Comparison of ENCODE assay signal across 16 cellular contexts in the genomic region with DNA sequence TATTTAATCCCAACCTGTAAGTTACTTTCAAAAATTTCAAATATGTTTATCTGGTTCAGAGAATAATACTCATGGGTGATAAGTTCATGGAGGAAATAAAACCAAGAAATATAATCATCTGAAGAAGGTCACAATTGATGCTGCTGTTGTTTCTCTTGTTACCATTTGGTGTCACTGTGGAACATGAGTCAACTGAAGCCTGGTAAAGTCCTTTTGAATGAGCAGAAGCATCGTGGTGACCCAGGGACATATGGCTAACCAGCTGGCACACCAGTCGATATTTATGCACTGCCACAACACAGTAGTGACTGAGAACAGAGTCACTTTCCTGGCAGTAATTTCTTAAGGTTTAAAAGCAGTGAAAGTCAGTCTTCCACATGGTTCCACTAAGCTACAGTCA.
A peak's percentile ranks its signal among the peaks of the same experiment; 100 is the strongest.
DNase-seq lines count a peak whose midpoint lies in the region; ATAC-seq, FAIRE-seq and TF ChIP-seq lines count a peak whose summit lies in the region.
"Had no signal": no experiment of that assay in that cellular context is flagged by ENCODE, and none has a peak within 500 bp of the region (broad histone marks: within the 10 kb centered on the region; RNA-seq: fewer than 3 reads in every experiment).

No MANE protein-coding gene starts in this region.

- FAIRE-seq in small intestine (lab: Jason Lieb, UNC), result no peak
- FAIRE-seq: GM12891 had no signal

- H3K27ac ChIP-seq in Panc1 (ENCODE audit: low read length), result no peak overlapping the region
- no peak overlapping the region for H3K27ac ChIP-seq in small intestine (ENCODE audit: low read depth in 1 of 2, low read length in 1 of 2)
- H3K27ac ChIP-seq: SJSA1 had no signal

- H3K4me3 Mint-ChIP-seq in glutamatergic neuron (ENCODE audit: unreplicated experiment), result no peak overlapping the region
- no peak overlapping the region for H3K4me3 Mint-ChIP-seq in activated CD4-positive, alpha-beta memory T cell treated with anti-CD3 and anti-CD28 coated beads, Interleukin-2, amount 10 ng/mL, durations not matched to agents 7 days and 5 days
- H3K4me3 Mint-ChIP-seq: brain; CD8-positive, alpha-beta T cell; nephron had no signal

- ATAC-seq in Panc1, result no peak
- ATAC-seq: CD8-positive, alpha-beta T cell had no signal

- no TSS peak for BruUV-seq in Panc1 (replicated peaks; lab: Mats Ljungman, UMichigan)

- in situ Hi-C loops in KBM-7 (cut with MboI; ENCODE audit: low pct_unique_long_range_greater_than_20kb, low sequenced_read_pairs), result no loop called here
- in situ Hi-C loops in Panc1 (cut with HindIII; ENCODE audit: low pct_unique_long_range_greater_than_20kb, low sequenced_read_pairs), result no loop called here

- no peaks in the 10 kb centered on the region for H3K36me3 ChIP-seq in Panc1 (ENCODE audit: control insufficient read depth, insufficient read depth, low read length)
- H3K36me3 ChIP-seq in small intestine (ENCODE audit: control insufficient read depth in 2 of 2, insufficient read depth in 2 of 2, low read length in 2 of 2), result no peaks in the 10 kb centered on the region
- H3K36me3 ChIP-seq: SJSA1 had no signal

- TF ChIP-seq CTCF in Panc1 (IDR thresholded peaks at IDR 0.05) (peak; percentile 15; the same call in 1 of the 2 replicates), glutamatergic neuron (IDR thresholded peaks at IDR 0.05; ENCODE audit: partially characterized antibody, unreplicated experiment) (peak; percentile 48)

- H3K4me3 ChIP-seq in Panc1 (ENCODE audit: low read depth in 2 of 2, low read length in 2 of 2) (no peak overlapping the region), small intestine (ENCODE audit: low read depth in 1 of 2, low read length in 2 of 2) (no peak overlapping the region)
- H3K4me3 ChIP-seq: SJSA1 had no signal

- H3K9me3 ChIP-seq in Panc1 (ENCODE audit: control insufficient read depth, insufficient read depth, low read depth, low read length) (no peaks in the 10 kb centered on the region), small intestine (ENCODE audit: control insufficient read depth, low read depth) (no peaks in the 10 kb centered on the region)
- H3K9me3 ChIP-seq: SJSA1 had no signal

- H3K4me1 Mint-ChIP-seq in glutamatergic neuron (ENCODE audit: low read depth, unreplicated experiment), result peaks cover 20% of the 10 kb centered on the region
- no peaks in the 10 kb centered on the region for H3K4me1 Mint-ChIP-seq in activated CD4-positive, alpha-beta memory T cell treated with anti-CD3 and anti-CD28 coated beads, Interleukin-2, amount 10 ng/mL, durations not matched to agents 7 days and 5 days
- H3K4me1 Mint-ChIP-seq: nephron had no signal

- no peaks in the 10 kb centered on the region for H3K9me3 Mint-ChIP-seq in glutamatergic neuron (ENCODE audit: unreplicated experiment)
- no peaks in the 10 kb centered on the region for H3K9me3 Mint-ChIP-seq in activated CD4-positive, alpha-beta memory T cell treated with anti-CD3 and anti-CD28 coated beads, Interleukin-2, amount 10 ng/mL, durations not matched to agents 7 days and 5 days

- WGBS in small intestine, 3 donors, result 58 to 72% (median 64%) methylated on average over 2 of the region's 2 CpGs

- DNase-seq in ELR (ENCODE audit: low read depth) (peak; percentile 34), KBM-7 (peak; percentile 3), Panc1 (ENCODE audit: low read depth, low spot score) (no peak), glutamatergic neuron (peak; percentile 59), small intestine (no peak), COR-L47 (lab: John Stamatoyannopoulos, UW) (no peak)
- no peak for DNase-seq in activated CD8-positive, alpha-beta memory T cell treated with anti-CD3 and anti-CD28 coated beads, Interleukin-2, amount 50 U/mL, for 48 hours
- DNase-seq in activated CD4-positive, alpha-beta memory T cell treated with anti-CD3 and anti-CD28 coated beads, Interleukin-2, amount 10 ng/mL, durations not matched to agents 7 days and 5 days, result no peak
- DNase-seq: activated CD4-positive, CD25-positive, alpha-beta regulatory T cell; CD8-positive, alpha-beta T cell; islet precursor cell; NCI-H2107 had no signal

- H3K4me1 ChIP-seq in Panc1 (ENCODE audit: control insufficient read depth, insufficient read depth, low read length) (no peaks in the 10 kb centered on the region), small intestine (ENCODE audit: control insufficient read depth in 2 of 2, insufficient read depth in 1 of 2, low read depth in 1 of 2, low read length in 1 of 2) (no peaks in the 10 kb centered on the region)
- H3K4me1 ChIP-seq: SJSA1 had no signal

- H3K27me3 Mint-ChIP-seq in glutamatergic neuron (ENCODE audit: unreplicated experiment), result no peaks in the 10 kb centered on the region
- H3K27me3 Mint-ChIP-seq in activated CD4-positive, alpha-beta memory T cell treated with anti-CD3 and anti-CD28 coated beads, Interleukin-2, amount 10 ng/mL, durations not matched to agents 7 days and 5 days, result no peaks in the 10 kb centered on the region
- H3K27me3 Mint-ChIP-seq: brain had no signal

- CTCF ChIA-PET in Panc1 (lab: Charles Lee), result no interaction called here
- CTCF ChIA-PET in activated CD4-positive, alpha-beta memory T cell treated with anti-CD3 and anti-CD28 coated beads, Interleukin-2, amount 10 ng/mL, durations not matched to agents 7 days and 5 days (lab: Charles Lee), result no interaction called here

- intact Hi-C loops in Panc1 (cut with micrococcal nuclease; ENCODE audit: unreplicated experiment), result no loop called here

- peak overlapping the region; percentile 60 for H3K27ac Mint-ChIP-seq in glutamatergic neuron (ENCODE audit: unreplicated experiment)
- H3K27ac Mint-ChIP-seq in activated CD4-positive, alpha-beta memory T cell treated with anti-CD3 and anti-CD28 coated beads, Interleukin-2, amount 10 ng/mL, durations not matched to agents 7 days and 5 days, result no peak overlapping the region
- H3K27ac Mint-ChIP-seq: brain; CD8-positive, alpha-beta T cell; nephron had no signal

- POLR2A ChIA-PET in Panc1 (lab: Charles Lee), result no interaction called here
- POLR2A ChIA-PET in activated CD4-positive, alpha-beta memory T cell treated with anti-CD3 and anti-CD28 coated beads, Interleukin-2, amount 10 ng/mL, durations not matched to agents 7 days and 5 days (lab: Charles Lee), result no interaction called here

- H3K27me3 ChIP-seq in Panc1 (ENCODE audit: control insufficient read depth, insufficient read depth, low read length) (no peaks in the 10 kb centered on the region), small intestine (ENCODE audit: control insufficient read depth in 2 of 2, insufficient read depth in 2 of 2, low read length in 2 of 2) (no peaks in the 10 kb centered on the region)
- H3K27me3 ChIP-seq: SJSA1 had no signal

- no peaks in the 10 kb centered on the region for H3K36me3 Mint-ChIP-seq in glutamatergic neuron (ENCODE audit: unreplicated experiment)
- no peaks in the 10 kb centered on the region for H3K36me3 Mint-ChIP-seq in activated CD4-positive, alpha-beta memory T cell treated with anti-CD3 and anti-CD28 coated beads, Interleukin-2, amount 10 ng/mL, durations not matched to agents 7 days and 5 days (ENCODE audit: low read depth)
- H3K36me3 Mint-ChIP-seq: brain; CD8-positive, alpha-beta T cell had no signal

Comparison
In these comparisons a context has a peak if more than half of its experiments do, and no peak if none do; other contexts are left out.
1. DNase-seq: peak in ELR (single experiment), KBM-7 (single experiment) and glutamatergic neuron (single experiment); none in Panc1 (single experiment), activated CD8-positive, alpha-beta memory T cell treated with anti-CD3 and anti-CD28 coated beads, Interleukin-2, amount 50 U/mL, for 48 hours (single experiment), activated CD4-positive, alpha-beta memory T cell treated with anti-CD3 and anti-CD28 coated beads, Interleukin-2, amount 10 ng/mL, durations not matched to agents 7 days and 5 days (single experiment), small intestine (single experiment) and COR-L47 (single experiment).